8 cellular contexts compared by ENCODE assay signal in the genomic region with DNA sequence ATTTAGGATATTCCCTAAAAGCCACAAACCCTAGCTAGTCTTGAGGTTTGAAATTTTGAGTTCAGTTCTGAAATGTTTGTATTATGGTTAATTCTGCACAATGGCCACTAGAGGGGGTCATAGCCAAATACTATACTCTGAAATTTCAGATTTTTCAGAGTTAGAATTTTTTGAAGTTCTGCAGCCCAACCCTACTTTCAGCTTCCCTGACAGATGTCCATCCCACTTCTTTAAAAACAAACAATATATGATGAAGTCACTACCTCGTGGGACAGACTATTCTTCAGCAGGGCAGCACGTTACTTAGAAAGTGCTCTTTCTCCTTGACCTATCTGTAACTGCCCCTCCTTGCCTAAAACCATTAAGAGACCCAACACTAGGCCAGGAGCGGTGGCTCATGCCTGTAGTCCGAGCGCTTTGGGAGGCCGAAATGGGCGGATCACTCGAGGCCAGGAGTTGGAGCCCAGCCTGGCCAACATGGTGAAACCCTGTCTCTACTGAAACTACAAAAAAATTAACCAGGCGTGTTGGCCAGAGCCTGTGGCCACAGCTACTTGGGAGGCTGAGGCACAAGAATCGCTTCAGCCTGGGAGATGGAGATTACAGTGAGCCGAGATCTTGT. TPM values are rescaled to one million over a fixed set of nuclear protein-coding genes. Genes with fewer than 3 reads are reported as not detected.
A peak's percentile ranks its signal among the peaks of the same experiment; 100 is the strongest.
DNase-seq lines count a peak whose midpoint lies in the region; ATAC-seq and TF ChIP-seq lines count a peak whose summit lies in the region.

No MANE protein-coding gene starts in this region.

- H3K36me3 ChIP-seq in A673 (ENCODE audit: insufficient read depth, low read length, poor library complexity, severe bottlenecking): no peaks in the 10 kb centered on the region
- H3K36me3 ChIP-seq in left ventricle myocardium inferior: no peaks in the 10 kb centered on the region
- no peaks in the 10 kb centered on the region for H3K36me3 ChIP-seq in smooth muscle cell (ENCODE audit: low read depth)

- peak overlapping the region; percentile 36 for H2AFZ ChIP-seq in smooth muscle cell (ENCODE audit: low read depth)

- POLR2A ChIA-PET in A673 (lab: Charles Lee; ENCODE audit: low non-redundant PET): interaction anchor here (0.6 kb wide), 1 partner anchor 621 kb away, joined by 3 read pairs; no protein-coding TSS in a partner anchor
- POLR2A ChIA-PET in activated CD8-positive, alpha-beta T cell treated with anti-CD3 and anti-CD28 coated beads, Interleukin-2, amount 10 ng/mL, durations not matched to agents 7 days and 5 days (lab: Charles Lee): no interaction called here

- H3K9me3 ChIP-seq in A673 (ENCODE audit: low read depth, low read length, poor library complexity, severe bottlenecking) (no peaks in the 10 kb centered on the region), left ventricle myocardium inferior (replicated peaks) (no peaks in the 10 kb centered on the region), smooth muscle cell (replicated peaks; ENCODE audit: low read depth) (no peaks in the 10 kb centered on the region)

- CTCF ChIA-PET in A673 (lab: Charles Lee): interaction anchor here (0.6 to 1.2 kb wide), 3 partner anchors 28 to 291 kb away, joined by 3 to 9 read pairs (median 3); no protein-coding TSS in a partner anchor
- CTCF ChIA-PET in activated CD8-positive, alpha-beta T cell treated with anti-CD3 and anti-CD28 coated beads, Interleukin-2, amount 10 ng/mL, durations not matched to agents 7 days and 5 days (lab: Charles Lee): interaction anchor here (0.7 to 7.4 kb wide), 32 partner anchors 11 to 324 kb away, joined by 3 to 74 read pairs (median 5); partner anchors contain the start of genes PAPOLG and REL

- H3K79me2 ChIP-seq in smooth muscle cell (ENCODE audit: low read depth): no peaks in the 10 kb centered on the region

- TF ChIP-seq CTCF in A673 (conservative IDR thresholded peaks at IDR 0.05; ENCODE audit: low read depth, low read length) (peak; percentile 74), GM12865 (IDR thresholded peaks at IDR 0.05; ENCODE audit: insufficient read depth, low read depth, low read length, missing control alignments) (peak; percentile 68), left ventricle myocardium inferior (IDR thresholded peaks at IDR 0.05; ENCODE audit: borderline replicate concordance) (peak; percentile 78), smooth muscle cell (IDR thresholded peaks at IDR 0.05; ENCODE audit: borderline replicate concordance, insufficient read depth, poor library complexity, severe bottlenecking) (peak; percentile 74)

- no peak for ATAC-seq in activated CD8-positive, alpha-beta T cell treated with anti-CD3 and anti-CD28 coated beads, Interleukin-2, amount 10 ng/mL, durations not matched to agents 7 days and 5 days
- no peak for ATAC-seq in HG02588 (IDR thresholded peaks at IDR 0.05; ENCODE audit: unreplicated experiment)

- H3K4me3 ChIP-seq in A673 (ENCODE audit: low read depth, low read length, poor library complexity, severe bottlenecking): no peak overlapping the region
- H3K4me3 ChIP-seq in GM12865 (ENCODE audit: low read depth, low read length): no peak overlapping the region
- H3K4me3 ChIP-seq in left ventricle myocardium inferior: no peak overlapping the region
- no peak overlapping the region for H3K4me3 ChIP-seq in smooth muscle cell

- H3K36me3 Mint-ChIP-seq in activated CD8-positive, alpha-beta T cell treated with anti-CD3 and anti-CD28 coated beads, Interleukin-2, amount 10 ng/mL, durations not matched to agents 7 days and 5 days (ENCODE audit: low read depth): no peaks in the 10 kb centered on the region

- no peak overlapping the region for H3K4me2 ChIP-seq in smooth muscle cell

- no peaks in the 10 kb centered on the region for H4K20me1 ChIP-seq in smooth muscle cell (ENCODE audit: low read depth)

- H3K27me3 Mint-ChIP-seq in activated CD8-positive, alpha-beta T cell treated with anti-CD3 and anti-CD28 coated beads, Interleukin-2, amount 10 ng/mL, durations not matched to agents 7 days and 5 days (ENCODE audit: low read depth): peaks cover 9% of the 10 kb centered on the region

- no TSS peak for BruUV-seq in A673 (replicated peaks; lab: Mats Ljungman, UMichigan)

- H3K4me1 ChIP-seq in A673 (ENCODE audit: insufficient read depth, low read length, poor library complexity, severe bottlenecking) (no peaks in the 10 kb centered on the region), left ventricle myocardium inferior (no peaks in the 10 kb centered on the region), smooth muscle cell (ENCODE audit: low read depth) (no peaks in the 10 kb centered on the region)

- peaks cover 3% of the 10 kb centered on the region for H3K4me1 Mint-ChIP-seq in activated CD8-positive, alpha-beta T cell treated with anti-CD3 and anti-CD28 coated beads, Interleukin-2, amount 10 ng/mL, durations not matched to agents 7 days and 5 days (ENCODE audit: low read depth)

- no peak overlapping the region for H3K27ac ChIP-seq in A673 (ENCODE audit: low read depth, low read length, poor library complexity, severe bottlenecking)
- H3K27ac ChIP-seq in left ventricle myocardium inferior (replicated peaks): no peak overlapping the region
- no peak overlapping the region for H3K27ac ChIP-seq in smooth muscle cell (ENCODE audit: low read depth)

- no peaks in the 10 kb centered on the region for H3F3A ChIP-seq in smooth muscle cell (ENCODE audit: low read depth)

- peak; percentile 63 for DNase-seq in A673 (ENCODE audit: low spot score)
- DNase-seq in GM12865 (ENCODE audit: low read depth): peak; percentile 38
- peak; percentile 23 for DNase-seq in NCI-H1105 treated with DMSO at 0.1 percent for 48 hours (lab: John Stamatoyannopoulos, UW)
- DNase-seq in activated CD8-positive, alpha-beta T cell treated with anti-CD3 and anti-CD28 coated beads, Interleukin-2, amount 10 ng/mL, durations not matched to agents 7 days and 5 days: peak; percentile 23
- DNase-seq in left ventricle myocardium inferior: no peak
- no peak for DNase-seq in smooth muscle cell (lab: John Stamatoyannopoulos, UW; ENCODE audit: unreplicated experiment)
- DNase-seq in activated CD4-positive, alpha-beta T cell treated with anti-CD3 and anti-CD28 coated beads for 1 hour: no peak

- H3K4me3 Mint-ChIP-seq in activated CD8-positive, alpha-beta T cell treated with anti-CD3 and anti-CD28 coated beads, Interleukin-2, amount 10 ng/mL, durations not matched to agents 7 days and 5 days: no peak overlapping the region

- intact Hi-C loops in A673 (cut with micrococcal nuclease; ENCODE audit: unreplicated experiment) (loop anchor here (1.0 kb wide), 1 partner anchor 291 kb away; no protein-coding TSS in a partner anchor), left ventricle myocardium inferior (cut with micrococcal nuclease) (loop anchor here (5.0 kb wide), 1 partner anchor 289 kb away; no protein-coding TSS in a partner anchor)

- H3K9me3 Mint-ChIP-seq in activated CD8-positive, alpha-beta T cell treated with anti-CD3 and anti-CD28 coated beads, Interleukin-2, amount 10 ng/mL, durations not matched to agents 7 days and 5 days (ENCODE audit: insufficient read depth): no peaks in the 10 kb centered on the region

- H3K27me3 ChIP-seq in A673 (replicated peaks; ENCODE audit: insufficient read depth, low read depth, low read length, poor library complexity): no peaks in the 10 kb centered on the region
- peaks cover 9% of the 10 kb centered on the region for H3K27me3 ChIP-seq in left ventricle myocardium inferior (ENCODE audit: low read depth)
- H3K27me3 ChIP-seq in smooth muscle cell (ENCODE audit: low read depth): no peaks in the 10 kb centered on the region

- no peak overlapping the region for H3K27ac Mint-ChIP-seq in activated CD8-positive, alpha-beta T cell treated with anti-CD3 and anti-CD28 coated beads, Interleukin-2, amount 10 ng/mL, durations not matched to agents 7 days and 5 days

- H3K9ac ChIP-seq in smooth muscle cell (ENCODE audit: low read depth): no peak overlapping the region

- 61% methylated on average over 11 of the region's 11 CpGs for WGBS in smooth muscle cell (ENCODE audit: low lambda C conversion rate)

RNA-seq across cellular contexts. Expression of gene PAPOLG, which starts 48.2 kb away (rescaled TPM):
- total RNA-seq in A673 (2021) (15.2 and 17.4 TPM in 2 replicates), left ventricle myocardium inferior (6.9 TPM), smooth muscle cell (19.6 and 23.3 TPM in 2 replicates)
- 10 to 100 TPM; 17.3 to 19.5 TPM for total RNA-seq in activated CD8-positive, alpha-beta T cell treated with anti-CD3 and anti-CD28 coated beads, Interleukin-2, amount 10 ng/mL, durations not matched to agents 7 days and 5 days
- 6.6 and 7.4 TPM in 2 replicates for polyA plus RNA-seq in smooth muscle cell

Comparison
In these comparisons a context has a peak if more than half of its experiments do, and no peak if none do; other contexts are left out.
1. DNase-seq: peak in A673 (single experiment), GM12865 (single experiment), NCI-H1105 treated with DMSO at 0.1 percent for 48 hours (single experiment) and activated CD8-positive, alpha-beta T cell treated with anti-CD3 and anti-CD28 coated beads, Interleukin-2, amount 10 ng/mL, durations not matched to agents 7 days and 5 days (single experiment); none in left ventricle myocardium inferior (single experiment), smooth muscle cell (single experiment) and activated CD4-positive, alpha-beta T cell treated with anti-CD3 and anti-CD28 coated beads for 1 hour (single experiment).
2. Peak in every context shown above with its lines, with median percentiles within 50 percentile points of each other: CTCF ChIP-seq.